28 cellular contexts compared by ENCODE assay signal in the genomic region with DNA sequence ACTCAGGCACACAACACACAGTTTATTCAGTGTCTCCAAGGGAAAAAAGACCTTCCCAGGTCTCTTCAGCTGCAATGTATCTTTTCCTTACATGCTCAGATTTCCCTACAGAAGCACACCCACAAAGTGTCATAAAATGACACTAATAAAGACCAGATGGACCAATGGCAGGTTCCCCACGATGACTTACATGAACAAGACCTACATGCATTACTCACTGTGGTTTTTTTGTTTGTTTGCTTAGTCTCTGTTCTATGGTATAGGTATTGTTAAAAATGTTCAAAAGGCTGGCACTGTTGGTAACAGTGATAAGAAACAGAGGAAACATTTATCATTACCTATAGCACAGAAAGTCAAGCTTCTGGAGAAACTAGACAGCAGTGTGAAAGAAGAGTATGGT.
"Had no signal": no experiment of that assay in that cellular context is flagged by ENCODE, and none has a peak within 500 bp of the region (broad histone marks: within the 10 kb centered on the region; RNA-seq: fewer than 3 reads in every experiment).

No MANE protein-coding gene starts in this region.

- H3K4me1 ChIP-seq: adrenal gland, breast epithelium, SJSA1 had no signal

- DNase-seq: activated CD4-positive, alpha-beta T cell treated with anti-CD3 and anti-CD28 coated beads for 48 hours; activated CD4-positive, alpha-beta T cell treated with anti-CD3 and anti-CD28 coated beads, Interleukin-2, amount 50 U/mL, for 4 hours; activated CD4-positive, CD25-positive, alpha-beta regulatory T cell treated with anti-CD3 and anti-CD28 coated beads, Interleukin-2, amount 50 U/mL, for 72 hours; activated CD8-positive, alpha-beta memory T cell treated with anti-CD3 and anti-CD28 coated beads, Interleukin-2, amount 50 U/mL, for 48 hours; activated CD8-positive, alpha-beta T cell treated with anti-CD3 and anti-CD28 coated beads, Interleukin-2, amount 10 ng/mL, durations not matched to agents 7 days and 5 days; activated naive CD4-positive, alpha-beta T cell treated with anti-CD3 and anti-CD28 coated beads, Interleukin-2, amount 50 U/mL, for 16 hours; activated naive CD8-positive, alpha-beta T cell treated with anti-CD3 and anti-CD28 coated beads, Interleukin-2, amount 10 ng/mL, durations not matched to agents 7 days and 5 days; activated T-cell treated with anti-CD3 and anti-CD28 coated beads, Interleukin-2, amount 50 U/mL, for 1 hour; adrenal gland; anterior cingulate cortex; central memory CD4-positive, alpha-beta T cell; cortex of kidney; MG63; MV-4-11; NCI-H1092 treated with DMSO at 0.1 percent for 48 hours; NCI-H1417 treated with DMSO at 0.1 percent for 48 hours; NCI-H1694; NCI-H2029 treated with DMSO at 0.1 percent for 48 hours; NCI-H510A treated with DMSO at 0.1 percent for 48 hours; NCI-H69; SHP77; SW 1271 had no signal

- H3K9me3 ChIP-seq: adrenal gland, breast epithelium, MG63 had no signal

- H3K27ac ChIP-seq: adrenal gland, breast epithelium, RWPE1, SJSA1 had no signal

- H3K27me3 ChIP-seq: adrenal gland, breast epithelium, MG63, SJSA1 had no signal

- ATAC-seq: activated CD8-positive, alpha-beta T cell treated with anti-CD3 and anti-CD28 coated beads, Interleukin-2, amount 10 ng/mL, durations not matched to agents 7 days and 5 days; Panc1; SK-N-SH treated with all-trans-retinoic acid at 6 μM for 48 hours; WTC11 had no signal

- H3K4me3 ChIP-seq: adrenal gland, breast epithelium, MG63, SJSA1 had no signal

- H3K36me3 ChIP-seq: adrenal gland, breast epithelium, MG63, SJSA1 had no signal
